ENCODE assay signal across 22 cellular contexts in the genomic region with DNA sequence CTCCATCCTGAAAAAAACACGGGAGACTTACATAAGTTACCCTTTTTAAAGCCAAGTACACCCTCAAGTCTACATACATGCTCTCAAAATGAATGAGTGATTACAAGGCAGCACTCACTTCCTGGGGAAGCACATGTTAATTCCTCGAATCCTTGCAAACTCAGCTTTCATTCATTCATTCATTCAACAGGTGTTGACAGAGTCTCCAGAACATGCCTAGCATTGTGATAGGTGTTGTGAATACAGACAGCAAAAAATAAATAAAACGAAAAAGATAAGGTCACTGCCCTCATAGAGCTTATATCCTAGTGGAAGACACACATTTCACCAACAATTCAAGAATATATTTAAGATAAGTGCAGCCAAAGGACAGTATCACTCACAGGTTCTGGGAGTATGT. TPM values are rescaled to one million over a fixed set of nuclear protein-coding genes. Genes with fewer than 3 reads are reported as not detected.
DNase-seq lines count a peak whose midpoint lies in the region; FAIRE-seq and TF ChIP-seq lines count a peak whose summit lies in the region.
"Had no signal": no experiment of that assay in that cellular context is flagged by ENCODE, and none has a peak within 500 bp of the region (broad histone marks: within the 10 kb centered on the region; RNA-seq: fewer than 3 reads in every experiment).

No MANE protein-coding gene starts in this region.

- H3K4me1 ChIP-seq in HEK293 (ENCODE audit: control insufficient read depth, insufficient read depth, low read length) = peaks cover 14% of the 10 kb centered on the region
- peaks cover 0 to 17% (median 7%) of the 10 kb centered on the region in 4 experiments; a peak in 5 of 7 replicates for H3K4me1 ChIP-seq in H1 (replicated peaks in 1 of 4; ENCODE audit: control insufficient read depth in 3 of 4, insufficient read depth in 4 of 4, low read length in 3 of 4)
- no peaks in the 10 kb centered on the region for H3K4me1 ChIP-seq in tibial nerve

- H3K4me3 ChIP-seq in HEK293 (ENCODE audit: low read depth, low read length) (no peak overlapping the region), H1 (ENCODE audit: extremely low read depth in 1 of 4, insufficient read depth in 2 of 4, low read depth in 3 of 4, low read length in 4 of 4) (no peak overlapping the region), tibial nerve (no peak overlapping the region)
- H3K4me3 ChIP-seq: BLaER1, GM12878 had no signal

- H4K8ac ChIP-seq in H1 (ENCODE audit: extremely low read depth, insufficient read depth, low read length) = no peak overlapping the region

- no peaks in the 10 kb centered on the region for H3K23me2 ChIP-seq in H1 (ENCODE audit: low read depth, low read length)

- H2BK20ac ChIP-seq in H1 (ENCODE audit: low read length) = no peak overlapping the region

- H2AFZ ChIP-seq in H1 (ENCODE audit: low read length) = no peak overlapping the region

- WGBS in H1 (ENCODE audit: extremely low coverage in 1 of 2, insufficient coverage in 1 of 2, insufficient read length in 1 of 2, insufficient replicate concordance in 2 of 2, low coverage in 1 of 2, low lambda C conversion rate in 2 of 2, missing lambda C conversion rate in 1 of 2), 2 experiments = 81% methylated on average over 3 of the region's 3 CpGs; no CpG with 5 or more reads in 1 of the 2 experiments
- 85 to 87% methylated on average over 3 of the region's 3 CpGs for WGBS in tibial nerve, 2 donors

- H3K4me2 ChIP-seq in H1 (ENCODE audit: insufficient read depth in 1 of 2, low read depth in 2 of 2, low read length in 2 of 2) = no peak overlapping the region
- H3K4me2 ChIP-seq: BLaER1 had no signal

- peak overlapping the region; percentile 32; the same call in 1 of the 2 replicates for H3K27ac ChIP-seq in HEK293 (ENCODE audit: extremely low read depth, low read depth, low read length)
- no peak overlapping the region for H3K27ac ChIP-seq in H1 (ENCODE audit: low read depth, low read length)
- H3K27ac ChIP-seq in tibial nerve = no peak overlapping the region
- H3K27ac ChIP-seq: BLaER1 had no signal

- H3K14ac ChIP-seq in H1 (ENCODE audit: insufficient read length) = no peak overlapping the region

- TF ChIP-seq EP300 in H1 (IDR thresholded peaks at IDR 0.05; ENCODE audit: borderline replicate concordance in 1 of 2, low read depth in 2 of 2, low read length in 2 of 2) (no peak), tibial nerve (IDR thresholded peaks at IDR 0.05) (no peak)

- no peak overlapping the region for H3K18ac ChIP-seq in H1 (ENCODE audit: extremely low read depth, low read length)

- H2BK120ac ChIP-seq in H1 (replicated peaks; ENCODE audit: low read depth, low read length) = no peak overlapping the region

- no peaks in the 10 kb centered on the region for H3K36me3 ChIP-seq in HEK293 (ENCODE audit: control insufficient read depth in 2 of 2, insufficient read depth in 1 of 2, low read length in 2 of 2)
- peaks cover 0 to 5% (median 2%) of the 10 kb centered on the region in 4 experiments; a peak in 2 of 8 replicates for H3K36me3 ChIP-seq in H1 (ENCODE audit: control insufficient read depth in 2 of 4, insufficient read depth in 4 of 4, low read length in 3 of 4)
- no peaks in the 10 kb centered on the region for H3K36me3 ChIP-seq in tibial nerve

- H3K27ac Mint-ChIP-seq in nephron = peak overlapping the region; percentile 6 to 77 (median 56)
- H3K27ac Mint-ChIP-seq: CD14-positive monocyte; CD8-positive, alpha-beta T cell had no signal

- H3K23ac ChIP-seq in H1 (ENCODE audit: insufficient read length) = no peak overlapping the region

- 0 out of 2 replicates have a peak overlapping the region, but pooled peaks have one; percentile 17 for H2AK5ac ChIP-seq in H1 (ENCODE audit: low read depth, low read length)

- H2BK5ac ChIP-seq in H1 (ENCODE audit: low read depth, low read length) = peak overlapping the region; percentile 13; the same call in 1 of the 2 replicates

- POLR2A ChIA-PET in HEK293 (lab: Yijun Ruan, JAX) = no interaction called here
- POLR2A ChIA-PET in H1 (lab: Charles Lee; ENCODE audit: partially characterized antibody) = interaction anchor here (0.7 to 1.4 kb wide), 2 partner anchors 8 to 9 kb away, joined by 3 to 5 read pairs; no protein-coding TSS in a partner anchor

- DNase-seq in H1 (ENCODE audit: low read depth in 1 of 2, low spot score in 2 of 2) (no peak), ACHN (no peak), tibial nerve (ENCODE audit: low spot score in 2 of 2) (no peak), nucleus accumbens (lab: John Stamatoyannopoulos, UW) (no peak), GM20000 (ENCODE audit: low spot score) (no peak)
- DNase-seq: Calu3; CD8-positive, alpha-beta T cell; DMS 273 treated with DMSO at 0.1 percent for 48 hours; DMS53; DND-41; EL; KG1 had no signal

- no peak overlapping the region for H2BK15ac ChIP-seq in H1 (ENCODE audit: low read length)

- in situ Hi-C loops in ACHN (cut with HindIII; ENCODE audit: low pct_ligation_motif_present, low pct_unique_long_range_greater_than_20kb, low sequenced_read_pairs) = no loop called here

- H3K9me3 ChIP-seq in HEK293 (ENCODE audit: control insufficient read depth, insufficient read depth, low read depth, low read length) = no peaks in the 10 kb centered on the region
- peaks cover 11 to 15% of the 10 kb centered on the region in 2 experiments for H3K9me3 ChIP-seq in H1 (ENCODE audit: insufficient read depth in 2 of 2, low read depth in 1 of 2, low read length in 1 of 2)
- H3K9me3 ChIP-seq in tibial nerve = no peaks in the 10 kb centered on the region

- no peak for TF ChIP-seq POLR2A in H1 (IDR thresholded peaks at IDR 0.05; ENCODE audit: control extremely low read depth in 1 of 2, low read depth in 2 of 2, low read length in 2 of 2)
- TF ChIP-seq POLR2A in tibial nerve (IDR thresholded peaks at IDR 0.05) = no peak

- no peak for TF ChIP-seq RAD21 in H1 (IDR thresholded peaks at IDR 0.05 in 1 of 2, conservative IDR thresholded peaks at IDR 0.05 in 1 of 2; ENCODE audit: low read depth in 2 of 2, low read length in 2 of 2)

- H3K27me3 Mint-ChIP-seq in nephron (ENCODE audit: low read depth) = peaks cover 8% of the 10 kb centered on the region

- H3K9ac ChIP-seq in H1 (replicated peaks in 1 of 4; ENCODE audit: extremely low read depth in 1 of 4, low read depth in 3 of 4, low read length in 3 of 4) = no peak overlapping the region
- H3K9ac ChIP-seq: BLaER1 had no signal

- TF ChIP-seq CTCF in HEK293 (tag by site-specific recombination; IDR thresholded peaks at IDR 0.05) = no peak
- TF ChIP-seq CTCF in H1 (IDR thresholded peaks at IDR 0.05; ENCODE audit: control extremely low read depth in 1 of 3, insufficient read depth in 1 of 3, low read depth in 1 of 3, low read length in 3 of 3) = no peak
- no peak for TF ChIP-seq CTCF in nephron (IDR thresholded peaks at IDR 0.05; ENCODE audit: unreplicated experiment in 3 of 3)
- no peak for TF ChIP-seq CTCF in tibial nerve (IDR thresholded peaks at IDR 0.05)
- TF ChIP-seq CTCF in GM20000 (IDR thresholded peaks at IDR 0.05; ENCODE audit: extremely low read depth, missing control alignments) = no peak

- H3K4me3 Mint-ChIP-seq in nephron = no peak overlapping the region
- H3K4me3 Mint-ChIP-seq: CD14-positive monocyte; CD8-positive, alpha-beta T cell had no signal

- H3K79me1 ChIP-seq in H1 (ENCODE audit: low read depth, low read length) = no peaks in the 10 kb centered on the region; the same call in 1 of the 2 replicates

- H2BK12ac ChIP-seq in H1 (ENCODE audit: low read depth, low read length) = no peak overlapping the region; the same call in 1 of the 2 replicates

- H3K9me3 Mint-ChIP-seq in nephron = peaks cover 7% of the 10 kb centered on the region
- H3K9me3 Mint-ChIP-seq: CD14-positive monocyte; CD8-positive, alpha-beta T cell had no signal

- no peaks in the 10 kb centered on the region for H3K79me2 ChIP-seq in H1 (ENCODE audit: control insufficient read depth in 1 of 2, insufficient read depth in 2 of 2, low read length in 2 of 2)

- no peak overlapping the region for H3K56ac ChIP-seq in H1 (replicated peaks; ENCODE audit: insufficient read length, low read depth, low read length)

- H4K20me1 ChIP-seq in H1 (replicated peaks in 1 of 2; ENCODE audit: control insufficient read depth in 1 of 2, insufficient read depth in 2 of 2, low read length in 2 of 2) = no peaks in the 10 kb centered on the region
- H4K20me1 ChIP-seq: BLaER1 had no signal

- no peak for FAIRE-seq in H1 (lab: Jason Lieb, UNC)
- FAIRE-seq: A204.1, GM12878, H54 had no signal

- H3K4me1 Mint-ChIP-seq in nephron = peaks cover 52% of the 10 kb centered on the region

- CTCF ChIA-PET in HEK293 (lab: Yijun Ruan, JAX) (interaction anchor here (0.6 to 0.9 kb wide), 2 partner anchors 9 to 16 kb away, joined by 3 to 5 read pairs; no protein-coding TSS in a partner anchor), H1 (lab: Charles Lee; ENCODE audit: partially characterized antibody) (interaction anchor here (0.6 to 1.6 kb wide), 4 partner anchors 20 to 348 kb away, joined by 3 to 4 read pairs (median 4); a partner anchor contains a TSS)

- no peaks in the 10 kb centered on the region for H3K27me3 ChIP-seq in H1 (replicated peaks in 1 of 4; ENCODE audit: control insufficient read depth in 3 of 4, extremely low read depth in 1 of 4, insufficient read depth in 3 of 4, low read length in 3 of 4)
- H3K27me3 ChIP-seq in tibial nerve = no peaks in the 10 kb centered on the region
- H3K27me3 ChIP-seq: BLaER1 had no signal

- no peak overlapping the region for H4K5ac ChIP-seq in H1 (ENCODE audit: insufficient read length, low read depth, low read length)

- H4K91ac ChIP-seq in H1 (replicated peaks; ENCODE audit: insufficient read length, low read length) = no peak overlapping the region

- H3K36me3 Mint-ChIP-seq in nephron (ENCODE audit: low read depth) = peaks cover 33% of the 10 kb centered on the region
- H3K36me3 Mint-ChIP-seq: CD14-positive monocyte; CD8-positive, alpha-beta T cell had no signal

- no peak overlapping the region for H3K4ac ChIP-seq in H1 (replicated peaks; ENCODE audit: insufficient read length, low read depth, low read length)

TF ChIP-seq in HEK293, 187 proteins besides CTCF, POLR2A, EP300 and RAD21 (continues in another document):
- TF ChIP-seq ZNF549 (tag by site-specific recombination; IDR thresholded peaks at IDR 0.05) (no peak), SCRT2 (tag by site-specific recombination; IDR thresholded peaks at IDR 0.05) (peak; percentile 87)

TF ChIP-seq in H1, 55 proteins besides CTCF, POLR2A, EP300 and RAD21 (continues in another document):
- TF ChIP-seq YY1 (IDR thresholded peaks at IDR 0.05; ENCODE audit: low read depth, low read length) = no peak
- TF ChIP-seq PHF8 (conservative IDR thresholded peaks at IDR 0.05; ENCODE audit: low read depth, low read length) = no peak
- TF ChIP-seq CREB1 (IDR thresholded peaks at IDR 0.05) = no peak

RNA-seq across cellular contexts. Expression of a gene that starts 19.7 kb away (rescaled TPM):
- 3.5 and 6.2 TPM in 2 replicates for total RNA-seq in H1 (2021; fragmentation: NEBNext Ultra II Directional; extraction: Animal tissue kit (Norgen Biotek cat#: 25700))
- 1.3 TPM in 2 replicates for polyA plus RNA-seq in H1 (2011; rRNA removed)
- 1.2 TPM for polyA plus RNA-seq in H1 (2011; cell fraction: cytosol; rRNA removed)
- 4.9 TPM for polyA plus RNA-seq in H1 (2011; cell fraction: nucleus; rRNA removed)
- polyA plus RNA-seq in H1 (2012, experiment 1 of 2) = 3.0 to 4.8 TPM (median 3.8 TPM) in 4 replicates
- polyA plus RNA-seq in H1 (2012, experiment 2 of 2) = 2.1 TPM
- polyA plus RNA-seq in H1 (2013, experiment 1 of 2) = 2.7 TPM
- polyA plus RNA-seq in H1 (2013, experiment 2 of 2) = 2.2 TPM
- 7.7 and 10.8 TPM in 2 replicates for polyA minus RNA-seq in H1 (2011; rRNA and poly(A)+ RNA removed)
- 2.0 TPM for polyA minus RNA-seq in H1 (2011; cell fraction: cytosol; rRNA and poly(A)+ RNA removed)
- polyA minus RNA-seq in H1 (2011; cell fraction: nucleus; rRNA and poly(A)+ RNA removed) = 22.9 TPM
- total RNA-seq in tibial nerve = 10 to 100 TPM in 1 of 4 donors, 1 to 10 TPM in 3; 2.2 to 11.5 (median 4.7) TPM
- total RNA-seq: Calu3, G401, GM12878, HT-29 had no signal
- polyA plus RNA-seq: AG04450, GM12878 had no signal
